Comparison of ENCODE assay signal across 1 cellular context in genomic region chr6:7431594-7432390, GRCh38.
TF ChIP-seq lines count a peak whose summit lies in the region.

No MANE protein-coding gene starts in this region.

TF ChIP-seq in HepG2, 621 proteins besides CTCF, POLR2A, EP300 and RAD21 (continued from another document and continues in another):
- peak; percentile 76; the same call in 1 of the 2 replicates for TF ChIP-seq TRAFD1 (CRISPR knock-in tag; IDR thresholded peaks at IDR 0.05; ENCODE audit: borderline replicate concordance)
- TF ChIP-seq HOXD1 (CRISPR knock-in tag; IDR thresholded peaks at IDR 0.05) = no peak
- TF ChIP-seq THAP7 (CRISPR knock-in tag; IDR thresholded peaks at IDR 0.05) = no peak
- no peak for TF ChIP-seq PITX1 (CRISPR knock-in tag; IDR thresholded peaks at IDR 0.05)
- 0 out of 2 replicates have a peak, but pooled peaks have one; percentile 15 for TF ChIP-seq ZNF501 (CRISPR knock-in tag; IDR thresholded peaks at IDR 0.05)
- no peak for TF ChIP-seq KLF11 (CRISPR knock-in tag; IDR thresholded peaks at IDR 0.05)
- no peak for TF ChIP-seq ZNF430 (CRISPR knock-in tag; IDR thresholded peaks at IDR 0.05)
- TF ChIP-seq KIAA2018 (CRISPR knock-in tag; IDR thresholded peaks at IDR 0.05; ENCODE audit: borderline replicate concordance) = no peak
- no peak for TF ChIP-seq LRRFIP1 (CRISPR knock-in tag; conservative IDR thresholded peaks at IDR 0.05)
- TF ChIP-seq ATF7 (IDR thresholded peaks at IDR 0.05) = no peak
- no peak for TF ChIP-seq ATF7 (CRISPR knock-in tag; IDR thresholded peaks at IDR 0.05)
- 0 out of 2 replicates have a peak, but pooled peaks have one; percentile 15 for TF ChIP-seq THAP11 (CRISPR knock-in tag; IDR thresholded peaks at IDR 0.05)
- TF ChIP-seq IRF9 (CRISPR knock-in tag; IDR thresholded peaks at IDR 0.05; ENCODE audit: borderline replicate concordance) = 0 out of 2 replicates have a peak, but pooled peaks have one; percentile 47
- peak; percentile 42; the same call in 1 of the 2 replicates for TF ChIP-seq ZNF572 (CRISPR knock-in tag; IDR thresholded peaks at IDR 0.05)
- TF ChIP-seq EED (CRISPR knock-in tag; IDR thresholded peaks at IDR 0.05) = no peak
- TF ChIP-seq KDM5B (CRISPR knock-in tag; IDR thresholded peaks at IDR 0.05; ENCODE audit: borderline replicate concordance) = peak; percentile 60
- peak; percentile 18; the same call in 1 of the 2 replicates for TF ChIP-seq SOX5 (CRISPR knock-in tag; IDR thresholded peaks at IDR 0.05; ENCODE audit: borderline replicate concordance)
- no peak for TF ChIP-seq SIN3B (IDR thresholded peaks at IDR 0.05; ENCODE audit: low read length)
- TF ChIP-seq ZBTB26 (CRISPR knock-in tag; IDR thresholded peaks at IDR 0.05; ENCODE audit: borderline replicate concordance) = peak; percentile 96
- 0 out of 2 replicates have a peak, but pooled peaks have one; percentile 56 for TF ChIP-seq SMYD3 (CRISPR knock-in tag; IDR thresholded peaks at IDR 0.05)
- no peak for TF ChIP-seq PLSCR1 (CRISPR knock-in tag; IDR thresholded peaks at IDR 0.05; ENCODE audit: borderline replicate concordance)
- TF ChIP-seq ZBTB3 (CRISPR knock-in tag; IDR thresholded peaks at IDR 0.05; ENCODE audit: borderline replicate concordance, low read depth) = no peak
- 0 out of 2 replicates have a peak, but pooled peaks have one; percentile 25 for TF ChIP-seq ZNF704 (CRISPR knock-in tag; IDR thresholded peaks at IDR 0.05; ENCODE audit: borderline replicate concordance)
- TF ChIP-seq HNF1B (CRISPR knock-in tag; IDR thresholded peaks at IDR 0.05) = peak; percentile 70; the same call in 1 of the 2 replicates
- TF ChIP-seq CBX5 (CRISPR knock-in tag; IDR thresholded peaks at IDR 0.05; ENCODE audit: borderline replicate concordance) = no peak
- no peak for TF ChIP-seq ZBED4 (CRISPR knock-in tag; IDR thresholded peaks at IDR 0.05; ENCODE audit: borderline replicate concordance)
- TF ChIP-seq ZNF768 (CRISPR knock-in tag; IDR thresholded peaks at IDR 0.05) = peak; percentile 44; the same call in 1 of the 2 replicates
- no peak for TF ChIP-seq SOX13 (IDR thresholded peaks at IDR 0.05)
- 0 out of 4 replicates have a peak, but pooled peaks of 1 of the 2 experiments have one; percentile 15 for TF ChIP-seq SOX13 (CRISPR knock-in tag; conservative IDR thresholded peaks at IDR 0.05 in 1 of 2, IDR thresholded peaks at IDR 0.05 in 1 of 2)
- TF ChIP-seq ZNF737 (CRISPR knock-in tag; IDR thresholded peaks at IDR 0.05; ENCODE audit: borderline replicate concordance) = no peak
